In the genomic region with DNA sequence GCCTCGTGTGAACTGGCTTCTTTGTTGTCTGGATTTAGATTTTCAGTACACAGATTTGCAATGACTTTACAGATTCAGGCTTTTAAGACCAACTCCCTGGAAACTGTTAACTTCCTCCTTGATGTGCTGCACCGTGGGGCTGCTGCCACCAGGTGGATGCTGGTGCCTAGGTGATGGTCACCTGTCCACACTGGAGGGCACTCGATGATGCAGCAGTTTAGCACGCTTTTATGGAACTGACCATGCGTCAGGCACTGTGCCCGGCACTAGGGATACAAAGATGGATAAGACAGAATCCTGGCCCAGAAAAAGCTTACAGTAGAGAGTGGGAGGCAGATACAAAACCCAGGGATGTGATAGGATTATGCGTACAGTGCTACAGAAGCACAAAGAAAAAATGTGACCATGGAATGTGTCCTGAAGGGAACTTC, we compare ENCODE assay signal across 8 cellular contexts.
DNase-seq lines count a peak whose midpoint lies in the region; ATAC-seq and TF ChIP-seq lines count a peak whose summit lies in the region.

No MANE protein-coding gene starts in this region.

- TF ChIP-seq POLR2A in HCT116 (IDR thresholded peaks at IDR 0.05; ENCODE audit: borderline replicate concordance, extremely low read depth, insufficient read depth, insufficient read length) = no peak

- no peaks in the 10 kb centered on the region for H3K79me2 ChIP-seq in HCT116 (ENCODE audit: insufficient read depth, low read length)

- H3K4me3 ChIP-seq in HCT116 (replicated peaks in 1 of 2; ENCODE audit: low read depth in 1 of 2, low read length in 2 of 2) = no peak overlapping the region

- no peaks in the 10 kb centered on the region for H3K27me3 ChIP-seq in HCT116 (ENCODE audit: insufficient read depth, low read length)

- peak overlapping the region; percentile 55 for H2AFZ ChIP-seq in HCT116 (ENCODE audit: low read depth, low read length, poor library complexity, severe bottlenecking)

- no peaks in the 10 kb centered on the region for H4K20me1 ChIP-seq in HCT116 (ENCODE audit: insufficient read depth)

- H3K9me2 ChIP-seq in HCT116 (ENCODE audit: insufficient read depth) = no peaks in the 10 kb centered on the region

- CTCF ChIA-PET in HCT116 (lab: Charles Lee) = no interaction called here

- H3K4me1 ChIP-seq in HCT116 (ENCODE audit: control insufficient read depth in 1 of 2, insufficient read depth in 2 of 2, low read length in 2 of 2) = peaks cover 13 to 26% of the 10 kb centered on the region in 2 experiments

- peak; percentile 61 for DNase-seq in ELF-1 (ENCODE audit: low read depth, low spot score)
- peak; percentile 79 for DNase-seq in HCT116 (ENCODE audit: low read depth, low spot score)
- peak; percentile 37 for DNase-seq in SW480 (ENCODE audit: low spot score)
- peak; percentile 68 to 81 for DNase-seq in left colon
- DNase-seq in SIG-M5 (lab: John Stamatoyannopoulos, UW) = no peak
- DNase-seq in NK-92 treated with Interleukin-12 subunit alpha and Interleukin-12 subunit beta, amount 100 ng/mL, for 24 hours (lab: John Stamatoyannopoulos, UW) = no peak
- DNase-seq in NCI-H1694 (lab: John Stamatoyannopoulos, UW) = no peak
- DNase-seq in NCI-H1105 (lab: John Stamatoyannopoulos, UW) = no peak

- no peaks in the 10 kb centered on the region for H3K9me3 ChIP-seq in HCT116 (ENCODE audit: control insufficient read depth in 1 of 2, insufficient read depth in 1 of 2, low read depth in 1 of 2, low read length in 2 of 2)

- peak; percentile 99 for ATAC-seq in HCT116
- peak; percentile 100 for ATAC-seq in left colon

- no peaks in the 10 kb centered on the region for H3K36me3 ChIP-seq in HCT116 (ENCODE audit: control insufficient read depth in 1 of 2, insufficient read depth in 2 of 2, low read length in 2 of 2)

- TF ChIP-seq CTCF in HCT116 (IDR thresholded peaks at IDR 0.05 in 2 of 3, conservative IDR thresholded peaks at IDR 0.05 in 1 of 3; ENCODE audit: borderline replicate concordance in 1 of 3, insufficient read depth in 1 of 3, low read depth in 2 of 3, low read length in 2 of 3) = peak; percentile 86 to 91 (median 90)

- H3K4me2 ChIP-seq in HCT116 (ENCODE audit: low read length) = peak overlapping the region; percentile 50

- RAD21 ChIA-PET in HCT116 (lab: Charles Lee; ENCODE audit: low non-redundant PET in 1 of 2, low total read pairs in 2 of 2, uncharacterized antibody in 2 of 2, unreplicated experiment in 2 of 2) = no interaction called here

- H3K9ac ChIP-seq in HCT116 (ENCODE audit: low read length) = peak overlapping the region; percentile 6

- peak overlapping the region; percentile 37; the same call in 1 of the 2 replicates for H3K27ac ChIP-seq in HCT116 (ENCODE audit: low read depth, low read length)

- TF ChIP-seq RAD21 in HCT116 (IDR thresholded peaks at IDR 0.05; ENCODE audit: low read depth) = peak; percentile 89

- POLR2A ChIA-PET in HCT116 (lab: Charles Lee) = no interaction called here

- intact Hi-C loops in HCT116 (cut with micrococcal nuclease) = loop anchor here (1.0 to 10.0 kb wide), 2 partner anchors 165 to 172 kb away; no protein-coding TSS in a partner anchor
- intact Hi-C loops in left colon (cut with DNase I, micrococcal nuclease) = no loop called here

- no TSS peak for BruUV-seq in HCT116 (replicated peaks; lab: Mats Ljungman, UMichigan)

TF ChIP-seq in HCT116, 20 proteins besides CTCF, POLR2A, EP300 and RAD21:
- TF ChIP-seq SRF (IDR thresholded peaks at IDR 0.05; ENCODE audit: low read depth) (no peak), SIN3A (IDR thresholded peaks at IDR 0.05; ENCODE audit: low read depth) (no peak), EGR1 (IDR thresholded peaks at IDR 0.05; ENCODE audit: low read depth) (no peak), ZNF274 (IDR thresholded peaks at IDR 0.05; ENCODE audit: low read depth, low read length) (no peak), POLR2AphosphoS5 (IDR thresholded peaks at IDR 0.05; ENCODE audit: low read depth, low read length) (no peak), CBX3 (IDR thresholded peaks at IDR 0.05; ENCODE audit: low read depth) (peak; percentile 65; the same call in 1 of the 2 replicates), TCF7L2 (IDR thresholded peaks at IDR 0.05; ENCODE audit: borderline replicate concordance, extremely low read depth, insufficient read depth, insufficient read length) (peak; percentile 21), JUND (IDR thresholded peaks at IDR 0.05) (no peak), CEBPB (IDR thresholded peaks at IDR 0.05; ENCODE audit: low read depth) (no peak), EZH2phosphoT487 (IDR thresholded peaks at IDR 0.05; ENCODE audit: borderline replicate concordance) (no peak), ZFX (IDR thresholded peaks at IDR 0.05) (no peak), YY1 (IDR thresholded peaks at IDR 0.05; ENCODE audit: extremely low read depth, insufficient replicate concordance, low read depth, low read length) (peak; percentile 45), EZH2 (IDR thresholded peaks at IDR 0.05) (no peak), FOSL1 (IDR thresholded peaks at IDR 0.05; ENCODE audit: low read depth) (no peak), SP1 (IDR thresholded peaks at IDR 0.05; ENCODE audit: low read depth) (no peak), ELF1 (IDR thresholded peaks at IDR 0.05; ENCODE audit: borderline replicate concordance, low read depth) (no peak)
- TF ChIP-seq, protein P1, sequence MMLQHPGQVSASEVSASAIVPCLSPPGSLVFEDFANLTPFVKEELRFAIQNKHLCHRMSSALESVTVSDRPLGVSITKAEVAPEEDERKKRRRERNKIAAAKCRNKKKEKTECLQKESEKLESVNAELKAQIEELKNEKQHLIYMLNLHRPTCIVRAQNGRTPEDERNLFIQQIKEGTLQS (IDR thresholded peaks at IDR 0.05) = no peak
- TF ChIP-seq, protein P2, sequence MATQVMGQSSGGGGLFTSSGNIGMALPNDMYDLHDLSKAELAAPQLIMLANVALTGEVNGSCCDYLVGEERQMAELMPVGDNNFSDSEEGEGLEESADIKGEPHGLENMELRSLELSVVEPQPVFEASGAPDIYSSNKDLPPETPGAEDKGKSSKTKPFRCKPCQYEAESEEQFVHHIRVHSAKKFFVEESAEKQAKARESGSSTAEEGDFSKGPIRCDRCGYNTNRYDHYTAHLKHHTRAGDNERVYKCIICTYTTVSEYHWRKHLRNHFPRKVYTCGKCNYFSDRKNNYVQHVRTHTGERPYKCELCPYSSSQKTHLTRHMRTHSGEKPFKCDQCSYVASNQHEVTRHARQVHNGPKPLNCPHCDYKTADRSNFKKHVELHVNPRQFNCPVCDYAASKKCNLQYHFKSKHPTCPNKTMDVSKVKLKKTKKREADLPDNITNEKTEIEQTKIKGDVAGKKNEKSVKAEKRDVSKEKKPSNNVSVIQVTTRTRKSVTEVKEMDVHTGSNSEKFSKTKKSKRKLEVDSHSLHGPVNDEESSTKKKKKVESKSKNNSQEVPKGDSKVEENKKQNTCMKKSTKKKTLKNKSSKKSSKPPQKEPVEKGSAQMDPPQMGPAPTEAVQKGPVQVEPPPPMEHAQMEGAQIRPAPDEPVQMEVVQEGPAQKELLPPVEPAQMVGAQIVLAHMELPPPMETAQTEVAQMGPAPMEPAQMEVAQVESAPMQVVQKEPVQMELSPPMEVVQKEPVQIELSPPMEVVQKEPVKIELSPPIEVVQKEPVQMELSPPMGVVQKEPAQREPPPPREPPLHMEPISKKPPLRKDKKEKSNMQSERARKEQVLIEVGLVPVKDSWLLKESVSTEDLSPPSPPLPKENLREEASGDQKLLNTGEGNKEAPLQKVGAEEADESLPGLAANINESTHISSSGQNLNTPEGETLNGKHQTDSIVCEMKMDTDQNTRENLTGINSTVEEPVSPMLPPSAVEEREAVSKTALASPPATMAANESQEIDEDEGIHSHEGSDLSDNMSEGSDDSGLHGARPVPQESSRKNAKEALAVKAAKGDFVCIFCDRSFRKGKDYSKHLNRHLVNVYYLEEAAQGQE (IDR thresholded peaks at IDR 0.05; ENCODE audit: low read depth) = no peak
- TF ChIP-seq, protein P3, sequence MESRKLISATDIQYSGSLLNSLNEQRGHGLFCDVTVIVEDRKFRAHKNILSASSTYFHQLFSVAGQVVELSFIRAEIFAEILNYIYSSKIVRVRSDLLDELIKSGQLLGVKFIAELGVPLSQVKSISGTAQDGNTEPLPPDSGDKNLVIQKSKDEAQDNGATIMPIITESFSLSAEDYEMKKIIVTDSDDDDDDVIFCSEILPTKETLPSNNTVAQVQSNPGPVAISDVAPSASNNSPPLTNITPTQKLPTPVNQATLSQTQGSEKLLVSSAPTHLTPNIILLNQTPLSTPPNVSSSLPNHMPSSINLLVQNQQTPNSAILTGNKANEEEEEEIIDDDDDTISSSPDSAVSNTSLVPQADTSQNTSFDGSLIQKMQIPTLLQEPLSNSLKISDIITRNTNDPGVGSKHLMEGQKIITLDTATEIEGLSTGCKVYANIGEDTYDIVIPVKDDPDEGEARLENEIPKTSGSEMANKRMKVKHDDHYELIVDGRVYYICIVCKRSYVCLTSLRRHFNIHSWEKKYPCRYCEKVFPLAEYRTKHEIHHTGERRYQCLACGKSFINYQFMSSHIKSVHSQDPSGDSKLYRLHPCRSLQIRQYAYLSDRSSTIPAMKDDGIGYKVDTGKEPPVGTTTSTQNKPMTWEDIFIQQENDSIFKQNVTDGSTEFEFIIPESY (IDR thresholded peaks at IDR 0.05; ENCODE audit: extremely low read depth, insufficient replicate concordance, low read length) = no peak
- TF ChIP-seq, protein P4, sequence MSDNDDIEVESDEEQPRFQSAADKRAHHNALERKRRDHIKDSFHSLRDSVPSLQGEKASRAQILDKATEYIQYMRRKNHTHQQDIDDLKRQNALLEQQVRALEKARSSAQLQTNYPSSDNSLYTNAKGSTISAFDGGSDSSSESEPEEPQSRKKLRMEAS (IDR thresholded peaks at IDR 0.05) = peak; percentile 77

Comparison
In these comparisons a context has a peak if more than half of its experiments do, and no peak if none do; other contexts are left out.
1. DNase-seq: peak in ELF-1 (single experiment), HCT116 (single experiment), SW480 (single experiment) and left colon (2 of 2); none in SIG-M5 (single experiment), NK-92 treated with Interleukin-12 subunit alpha and Interleukin-12 subunit beta, amount 100 ng/mL, for 24 hours (single experiment), NCI-H1694 (single experiment) and NCI-H1105 (single experiment).